Comparison of ENCODE assay signal across 27 cellular contexts in genomic region chr13:21661510-21661909, GRCh38. TPM values are rescaled to one million over a fixed set of nuclear protein-coding genes. Genes with fewer than 3 reads are reported as not detected.
"Had no signal": no experiment of that assay in that cellular context is flagged by ENCODE, and none has a peak within 500 bp of the region (broad histone marks: within the 10 kb centered on the region; RNA-seq: fewer than 3 reads in every experiment).

No MANE protein-coding gene starts in this region.

- ATAC-seq: naive thymus-derived CD4-positive, alpha-beta T cell; natural killer cell; psoas muscle; right cardiac atrium; sciatic nerve; stimulated activated memory B cell treated with anti-CD40 and anti-IgM and Interleukin-4, amounts not matched to agents 10 μg/mL and 1 μg/mL and 100 μg/mL, for 72 hours; stimulated activated naive CD8-positive, alpha-beta T cell treated with anti-CD3 and anti-CD28 coated beads, Interleukin-15, amount 100 ng/mL, for 72 hours; stimulated activated naive CD8-positive, alpha-beta T cell treated with anti-CD3 and anti-CD28 coated beads, Interleukin-15, Interleukin-2, amounts not matched to agents 100 U/mL and 50 U/mL, for 24 hours; upper lobe of right lung had no signal

- H3K4me3 ChIP-seq: neural progenitor cell, ovary, psoas muscle, skin epidermis, suprapubic skin, testis, tibial artery, transverse colon, upper lobe of right lung, uterus had no signal

- H3K4me2 ChIP-seq: neural progenitor cell had no signal

- H3K36me3 ChIP-seq: neural progenitor cell, ovary, suprapubic skin, tibial artery, transverse colon, upper lobe of right lung, uterus had no signal

- H3K4me1 ChIP-seq: neural progenitor cell, parathyroid adenoma, psoas muscle, suprapubic skin, testis, tibial artery, upper lobe of right lung, uterus had no signal

- H3K79me2 ChIP-seq: parathyroid adenoma had no signal

- H3K27ac ChIP-seq: neural progenitor cell, ovary, parathyroid adenoma, psoas muscle, skin epidermis, suprapubic skin, testis, tibial artery, transverse colon, upper lobe of right lung, uterus had no signal

- H3K9me3 ChIP-seq: ovary, psoas muscle, testis, tibial artery, transverse colon, upper lobe of right lung had no signal

- H2AFZ ChIP-seq: neural progenitor cell, parathyroid adenoma had no signal

- H3K9ac ChIP-seq: neural progenitor cell, parathyroid adenoma had no signal

- H3K27me3 ChIP-seq: ovary, testis, uterus had no signal

- DNase-seq: naive thymus-derived CD4-positive, alpha-beta T cell; natural killer cell; occipital lobe; ovary; psoas muscle; right cardiac atrium; stimulated activated CD4-positive, alpha-beta T cell treated with anti-CD3 and anti-CD28 coated beads, Interleukin-15, amount 100 ng/mL, for 24 hours; stimulated activated CD4-positive, alpha-beta T cell treated with anti-CD3 and anti-CD28 coated beads, Interleukin-2, amount 100 ng/mL, for 24 hours; stimulated activated CD4-positive, alpha-beta T cell treated with anti-CD3 and anti-CD28 coated beads, Interleukin-2, amount 100 ng/mL, for 48 hours; stimulated activated CD4-positive, alpha-beta T cell treated with anti-CD3 and anti-CD28 coated beads, Interleukin-4, amount 100 ng/mL, for 4 hours; stimulated activated CD8-positive, alpha-beta memory T cell treated with anti-CD3 and anti-CD28 coated beads, Interleukin-4, amount 100 ng/mL, for 48 hours; stimulated activated naive CD4-positive, alpha-beta T cell; stimulated activated naive CD8-positive, alpha-beta T cell treated with anti-CD3 and anti-CD28 coated beads, Interleukin-15, amount 100 ng/mL, for 72 hours; stimulated activated naive CD8-positive, alpha-beta T cell treated with anti-CD3 and anti-CD28 coated beads, Interleukin-15, Interleukin-2, amounts not matched to agents 100 U/mL and 50 U/mL, for 24 hours; substantia nigra; testis; tibial artery; transverse colon; upper lobe of right lung; uterus had no signal

RNA-seq across cellular contexts. Expression of gene FGF9, which starts 9.4 kb away (rescaled TPM):
- total RNA-seq: osteoblast, suprapubic skin had no signal
